16 cellular contexts compared by ENCODE assay signal in genomic region chr6:25637946-25638345, GRCh38. TPM values are rescaled to one million over a fixed set of nuclear protein-coding genes. Genes with fewer than 3 reads are reported as not detected.
DNase-seq lines count a peak whose midpoint lies in the region; ATAC-seq, FAIRE-seq and TF ChIP-seq lines count a peak whose summit lies in the region.
"Had no signal": no experiment of that assay in that cellular context is flagged by ENCODE, and none has a peak within 500 bp of the region (broad histone marks: within the 10 kb centered on the region; RNA-seq: fewer than 3 reads in every experiment).

No MANE protein-coding gene starts in this region.

- TF ChIP-seq EP300 in HepG2 (IDR thresholded peaks at IDR 0.05; ENCODE audit: low read depth in 2 of 2, low read length in 2 of 2), result no peak
- TF ChIP-seq EP300 in HepG2 (CRISPR knock-in tag; IDR thresholded peaks at IDR 0.05; ENCODE audit: borderline replicate concordance), result no peak

- no peak for FAIRE-seq in HepG2 (lab: Jason Lieb, UNC)
- FAIRE-seq in GM12892 (lab: Jason Lieb, UNC), result no peak
- FAIRE-seq: GM19239 had no signal

- DNase-seq in H7, result peak; percentile 26
- peak; percentile 86 for DNase-seq in NCI-H2081 treated with DMSO at 0.1 percent for 48 hours (lab: John Stamatoyannopoulos, UW)
- DNase-seq in HepG2 (ENCODE audit: low spot score), result peak; percentile 38
- DNase-seq in NK-92 treated with Interleukin-12 subunit alpha and Interleukin-12 subunit beta, amount 100 ng/mL, for 24 hours (lab: John Stamatoyannopoulos, UW), result no peak
- no peak for DNase-seq in left ventricle myocardium inferior
- no peak for DNase-seq in GM12892 (ENCODE audit: insufficient read length)
- DNase-seq: activated CD8-positive, alpha-beta memory T cell treated with anti-CD3 and anti-CD28 coated beads, Interleukin-2, amount 10 ng/mL, durations not matched to agents 7 days and 5 days; activated naive CD8-positive, alpha-beta T cell treated with anti-CD3 and anti-CD28 coated beads, Interleukin-2, amount 10 ng/mL, durations not matched to agents 7 days and 5 days; CD4-positive, alpha-beta T cell; dermis blood vessel endothelial cell; HCEC 1CT had no signal

- H4K20me1 ChIP-seq in HepG2 (ENCODE audit: insufficient read depth, low read length), result no peaks in the 10 kb centered on the region

- H3K27me3 ChIP-seq in H7 (ENCODE audit: control insufficient read depth, insufficient read depth, low read length), result no peaks in the 10 kb centered on the region
- no peaks in the 10 kb centered on the region for H3K27me3 ChIP-seq in HepG2 (ENCODE audit: control insufficient read depth in 1 of 2, insufficient read depth in 2 of 2, low read length in 2 of 2)
- peaks cover 49% of the 10 kb centered on the region for H3K27me3 ChIP-seq in left ventricle myocardium inferior (ENCODE audit: low read depth)

- no TSS peak for BruUV-seq in HepG2 (replicated peaks; lab: Mats Ljungman, UMichigan)

- no peak overlapping the region for H2AFZ ChIP-seq in HepG2 (ENCODE audit: low read length)

- POLR2A ChIA-PET in HepG2 (lab: Yijun Ruan, JAX), result no interaction called here

- ATAC-seq in HepG2, result peak; percentile 6
- ATAC-seq in HG02981 (IDR thresholded peaks at IDR 0.05; ENCODE audit: unreplicated experiment), result no peak
- ATAC-seq: activated CD8-positive, alpha-beta memory T cell treated with anti-CD3 and anti-CD28 coated beads, Interleukin-2, amount 10 ng/mL, durations not matched to agents 7 days and 5 days; gastroesophageal sphincter; Panc1 had no signal

- H3K9me3 ChIP-seq in HepG2 (ENCODE audit: low read length) (no peaks in the 10 kb centered on the region), left ventricle myocardium inferior (replicated peaks) (no peaks in the 10 kb centered on the region)

- no peaks in the 10 kb centered on the region for H3K79me2 ChIP-seq in HepG2 (ENCODE audit: insufficient read depth, low read length)

- H3K4me3 ChIP-seq in H7 (ENCODE audit: insufficient read depth, low read depth, low read length) (no peak overlapping the region), HepG2 (replicated peaks in 1 of 3; ENCODE audit: insufficient read depth in 1 of 3, low read depth in 2 of 3, low read length in 3 of 3) (no peak overlapping the region), left ventricle myocardium inferior (no peak overlapping the region)
- H3K4me3 ChIP-seq: gastroesophageal sphincter had no signal

- CTCF ChIA-PET in HepG2 (lab: Yijun Ruan, JAX; ENCODE audit: low intra/inter-chr PET ratio, low total read pairs), result no interaction called here

- no peaks in the 10 kb centered on the region for H3K36me3 ChIP-seq in H7 (replicated peaks; ENCODE audit: control insufficient read depth, insufficient read depth, low read length)
- H3K36me3 ChIP-seq in HepG2 (replicated peaks in 1 of 2; ENCODE audit: control insufficient read depth in 1 of 2, insufficient read depth in 2 of 2, low read length in 2 of 2), result no peaks in the 10 kb centered on the region
- no peaks in the 10 kb centered on the region for H3K36me3 ChIP-seq in left ventricle myocardium inferior
- H3K36me3 ChIP-seq: gastroesophageal sphincter had no signal

- H3K4me1 ChIP-seq in HepG2 (ENCODE audit: insufficient read depth, low read length), result peaks cover 89% of the 10 kb centered on the region
- H3K4me1 ChIP-seq in left ventricle myocardium inferior, result no peaks in the 10 kb centered on the region
- H3K4me1 ChIP-seq: gastroesophageal sphincter had no signal

- 39% methylated on average over 4 of the region's 4 CpGs for WGBS in HepG2 (ENCODE audit: low lambda C conversion rate)

- H3K27ac ChIP-seq in VCaP, result peak overlapping the region; percentile 95
- H3K27ac ChIP-seq in HepG2 (ENCODE audit: extremely low read length, insufficient read depth, low read length), result peak overlapping the region; percentile 73
- H3K27ac ChIP-seq in left ventricle myocardium inferior (replicated peaks), result no peak overlapping the region
- H3K27ac ChIP-seq: gastroesophageal sphincter had no signal

- TF ChIP-seq POLR2A in HepG2 (IDR thresholded peaks at IDR 0.05; ENCODE audit: insufficient read depth in 1 of 2, low read depth in 2 of 2, low read length in 2 of 2), result no peak
- no peak for TF ChIP-seq POLR2A in GM12892 (IDR thresholded peaks at IDR 0.05; ENCODE audit: low read depth, low read length)

- peak; percentile 57 for TF ChIP-seq CTCF in VCaP (conservative IDR thresholded peaks at IDR 0.05)
- TF ChIP-seq CTCF in HepG2 (CRISPR knock-in tag; IDR thresholded peaks at IDR 0.05), result peak; percentile 57
- no peak for TF ChIP-seq CTCF in left ventricle myocardium inferior (IDR thresholded peaks at IDR 0.05; ENCODE audit: borderline replicate concordance)

- intact Hi-C loops in HepG2 (cut with micrococcal nuclease; ENCODE audit: unreplicated experiment), result loop anchor here (5.0 kb wide), 1 partner anchor 79 kb away; no protein-coding TSS in a partner anchor
- intact Hi-C loops in left ventricle myocardium inferior (cut with micrococcal nuclease), result no loop called here

- H3K4me2 ChIP-seq in HepG2 (ENCODE audit: low read depth, low read length), result no peak overlapping the region

- TF ChIP-seq RAD21 in HepG2 (CRISPR knock-in tag; IDR thresholded peaks at IDR 0.05), result no peak

- in situ Hi-C loops in HepG2 (cut with HindIII; ENCODE audit: extremely low pct_ligation_motif_present, low pct_unique_long_range_greater_than_20kb), result no loop called here

- H3K9ac ChIP-seq in HepG2 (ENCODE audit: insufficient read depth, low read depth, low read length), result no peak overlapping the region

TF ChIP-seq in HepG2, 621 proteins besides CTCF, POLR2A, EP300 and RAD21 (continues in another document):
- TF ChIP-seq BORCS8-MEF2B (CRISPR knock-in tag; IDR thresholded peaks at IDR 0.05) (0 out of 2 replicates have a peak, but pooled peaks have one; percentile 29), ZNF563 (CRISPR knock-in tag; IDR thresholded peaks at IDR 0.05) (no peak), RXRA (CRISPR knock-in tag; IDR thresholded peaks at IDR 0.05) (peak; percentile 49), ZFP62 (CRISPR knock-in tag; IDR thresholded peaks at IDR 0.05) (no peak), RARG (CRISPR knock-in tag; IDR thresholded peaks at IDR 0.05; ENCODE audit: low read depth) (no peak), ZNF136 (CRISPR knock-in tag; IDR thresholded peaks at IDR 0.05; ENCODE audit: low read depth) (no peak), ZNF382 (CRISPR knock-in tag; IDR thresholded peaks at IDR 0.05; ENCODE audit: borderline replicate concordance) (no peak), ZNF484 (CRISPR knock-in tag; IDR thresholded peaks at IDR 0.05; ENCODE audit: borderline replicate concordance, low read depth) (no peak), ARNT (IDR thresholded peaks at IDR 0.05) (no peak), CBX1 (IDR thresholded peaks at IDR 0.05; ENCODE audit: low read depth) (no peak)
- TF ChIP-seq, protein P1, sequence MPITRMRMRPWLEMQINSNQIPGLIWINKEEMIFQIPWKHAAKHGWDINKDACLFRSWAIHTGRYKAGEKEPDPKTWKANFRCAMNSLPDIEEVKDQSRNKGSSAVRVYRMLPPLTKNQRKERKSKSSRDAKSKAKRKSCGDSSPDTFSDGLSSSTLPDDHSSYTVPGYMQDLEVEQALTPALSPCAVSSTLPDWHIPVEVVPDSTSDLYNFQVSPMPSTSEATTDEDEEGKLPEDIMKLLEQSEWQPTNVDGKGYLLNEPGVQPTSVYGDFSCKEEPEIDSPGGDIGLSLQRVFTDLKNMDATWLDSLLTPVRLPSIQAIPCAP (CRISPR knock-in tag; IDR thresholded peaks at IDR 0.05; ENCODE audit: low read depth), result no peak

RNA-seq across cellular contexts. Expression of gene SCGN, which starts 14.1 kb away (rescaled TPM):
- not detected in 2 replicates for total RNA-seq in H7 (2014; rRNA removed; shearing (Covaris generic))
- 29.0 and 45.4 TPM in 2 replicates for total RNA-seq in HepG2 (2016; rRNA removed; fragmentation: Illumina TruSeq; extraction: Trizol)
- 4.4 and 5.6 TPM in 2 replicates for total RNA-seq in HepG2 (2016; cell fraction: cytosol; rRNA removed; fragmentation: Illumina TruSeq; extraction: Trizol; ENCODE audit: low read depth)
- 27.9 and 49.4 TPM in 2 replicates for total RNA-seq in HepG2 (2016; cell fraction: insoluble cytoplasmic fraction; rRNA removed; fragmentation: Illumina TruSeq; extraction: Trizol)
- 10.6 and 11.2 TPM in 2 replicates for total RNA-seq in HepG2 (2016; cell fraction: membrane; rRNA removed; fragmentation: Illumina TruSeq; extraction: Trizol)
- total RNA-seq in HepG2 (2016; cell fraction: nucleus; rRNA removed; fragmentation: Illumina TruSeq; extraction: Trizol), result 10.5 and 10.7 TPM in 2 replicates
- polyA plus RNA-seq in HepG2 (2011; rRNA removed), result 2.1 and 2.9 TPM in 2 replicates
- 2.7 and 3.3 TPM in 2 replicates for polyA plus RNA-seq in HepG2 (2011; cell fraction: cytosol; rRNA removed)
- 0.71 and 0.87 TPM in 2 replicates for polyA plus RNA-seq in HepG2 (2011; cell fraction: nucleus; rRNA removed)
- polyA plus RNA-seq in HepG2 (2012), result 3.0 and 8.3 TPM in 2 replicates
- 4.5 and 4.7 TPM in 2 replicates for polyA plus RNA-seq in HepG2 (2016; cell fraction: cytosol; fragmentation: Illumina TruSeq; extraction: Trizol; ENCODE audit: low read depth)
- 43.5 and 45.3 TPM in 2 replicates for polyA plus RNA-seq in HepG2 (2016; cell fraction: insoluble cytoplasmic fraction; fragmentation: Illumina TruSeq; extraction: Trizol; ENCODE audit: low read depth)
- 8.0 and 8.2 TPM in 2 replicates for polyA plus RNA-seq in HepG2 (2016; cell fraction: membrane; fragmentation: Illumina TruSeq; extraction: Trizol; ENCODE audit: low read depth)
- polyA plus RNA-seq in HepG2 (2016; cell fraction: nucleus; fragmentation: Illumina TruSeq; extraction: Trizol; ENCODE audit: insufficient read depth, low read depth), result 14.9 and 15.4 TPM in 2 replicates
- 2.1 TPM in 1 of 2 replicates, not detected in the other for polyA minus RNA-seq in HepG2 (2011; rRNA and poly(A)+ RNA removed; ENCODE audit: low replicate concordance)
- polyA minus RNA-seq in HepG2 (2011; cell fraction: cytosol; rRNA and poly(A)+ RNA removed), result 0.89 and 1.1 TPM in 2 replicates
- polyA minus RNA-seq in HepG2 (2011; cell fraction: nucleus; rRNA and poly(A)+ RNA removed), result 0.52 TPM in 1 of 2 replicates, not detected in the other
- total RNA-seq in left ventricle myocardium inferior, result 1.6 TPM
- not detected for polyA plus RNA-seq in GM12892 (2012; ENCODE audit: missing spikeins)
- total RNA-seq: activated CD8-positive, alpha-beta memory T cell treated with anti-CD3 and anti-CD28 coated beads, Interleukin-2, amount 10 ng/mL, durations not matched to agents 7 days and 5 days; activated naive CD8-positive, alpha-beta T cell treated with anti-CD3 and anti-CD28 coated beads, Interleukin-2, amount 10 ng/mL, durations not matched to agents 7 days and 5 days; CD4-positive, alpha-beta T cell had no signal

Comparison
In these comparisons a context has a peak if more than half of its experiments do, and no peak if none do; other contexts are left out.
1. DNase-seq: peak in H7 (single experiment), NCI-H2081 treated with DMSO at 0.1 percent for 48 hours (single experiment) and HepG2 (single experiment); none in NK-92 treated with Interleukin-12 subunit alpha and Interleukin-12 subunit beta, amount 100 ng/mL, for 24 hours (single experiment), left ventricle myocardium inferior (single experiment) and GM12892 (single experiment).